Comparison of ENCODE assay signal across 18 cellular contexts in genomic region chr5:129506092-129506491, GRCh38. TPM values are rescaled to one million over a fixed set of nuclear protein-coding genes. Genes with fewer than 3 reads are reported as not detected.
A peak's percentile ranks its signal among the peaks of the same experiment; 100 is the strongest.
DNase-seq lines count a peak whose midpoint lies in the region; ATAC-seq and TF ChIP-seq lines count a peak whose summit lies in the region.
"Had no signal": no experiment of that assay in that cellular context is flagged by ENCODE, and none has a peak within 500 bp of the region (broad histone marks: within the 10 kb centered on the region; RNA-seq: fewer than 3 reads in every experiment).

No MANE protein-coding gene starts in this region.

- peaks cover 0 to 4% (median 0%) of the 10 kb centered on the region in 9 donors for H3K9me3 Mint-ChIP-seq in naive thymus-derived CD8-positive, alpha-beta T cell

- no peaks in the 10 kb centered on the region for H3K27me3 Mint-ChIP-seq in naive thymus-derived CD8-positive, alpha-beta T cell
- H3K27me3 Mint-ChIP-seq: activated naive CD8-positive, alpha-beta T cell; central memory CD8-positive, alpha-beta T cell had no signal

- no peaks in the 10 kb centered on the region for H3K36me3 Mint-ChIP-seq in naive thymus-derived CD8-positive, alpha-beta T cell
- H3K36me3 Mint-ChIP-seq: activated naive CD8-positive, alpha-beta T cell had no signal

- TF ChIP-seq CTCF in omental fat pad (IDR thresholded peaks at IDR 0.05) = no peak

- H3K4me1 Mint-ChIP-seq in naive thymus-derived CD8-positive, alpha-beta T cell = no peaks in the 10 kb centered on the region
- H3K4me1 Mint-ChIP-seq: central memory CD8-positive, alpha-beta T cell had no signal

- POLR2A ChIA-PET in naive thymus-derived CD8-positive, alpha-beta T cell (lab: Charles Lee) = no interaction called here

- ATAC-seq in naive thymus-derived CD8-positive, alpha-beta T cell = no peak
- no peak for ATAC-seq in omental fat pad (ENCODE audit: low FRiP score)
- ATAC-seq in GM18520 (IDR thresholded peaks at IDR 0.05; ENCODE audit: unreplicated experiment) = no peak
- ATAC-seq: right lobe of liver had no signal

- H3K4me3 Mint-ChIP-seq in naive thymus-derived CD8-positive, alpha-beta T cell = no peak overlapping the region
- H3K4me3 Mint-ChIP-seq: activated naive CD8-positive, alpha-beta T cell; central memory CD8-positive, alpha-beta T cell had no signal

- peak; percentile 32 for DNase-seq in ELR (ENCODE audit: low read depth)
- peak; percentile 8 for DNase-seq in SW480 (ENCODE audit: low spot score)
- DNase-seq in fibroblast of gingiva (ENCODE audit: low read depth) = peak; percentile 68
- peak; percentile 26 for DNase-seq in myocyte (ENCODE audit: low read depth)
- no peak for DNase-seq in activated T-cell treated with anti-CD3 and anti-CD28 coated beads, Interleukin-2, amount 50 U/mL, for 48 hours
- no peak for DNase-seq in naive thymus-derived CD8-positive, alpha-beta T cell
- DNase-seq in omental fat pad (ENCODE audit: low spot score) = no peak
- DNase-seq: activated CD4-positive, alpha-beta T cell treated with anti-CD3 and anti-CD28 coated beads, Interleukin-2, amount 50 U/mL, for 1 hour; effector memory CD4-positive, alpha-beta T cell; mesendoderm; MM.1S; NCI-H187; NCI-H510A; right lobe of liver had no signal

- H3K27ac Mint-ChIP-seq in naive thymus-derived CD8-positive, alpha-beta T cell = no peak overlapping the region
- H3K27ac Mint-ChIP-seq: activated naive CD8-positive, alpha-beta T cell had no signal

RNA-seq across cellular contexts. Expression of gene ADAMTS19, which starts 46.0 kb away (rescaled TPM):
- total RNA-seq in myocyte (not detected in 2 replicates), omental fat pad (under 1 TPM in 1 of 4 donors, not detected in 3; 0.19 TPM)
- not detected for polyA plus RNA-seq in myocyte (2012)
- total RNA-seq in naive thymus-derived CD8-positive, alpha-beta T cell = not detected
- polyA plus RNA-seq in naive thymus-derived CD8-positive, alpha-beta T cell = not detected
- total RNA-seq: right lobe of liver, SJSA1 had no signal

Comparison
In these comparisons a context has a peak if more than half of its experiments do, and no peak if none do; other contexts are left out.
1. DNase-seq: peak in ELR (single experiment), SW480 (single experiment), fibroblast of gingiva (single experiment) and myocyte (single experiment); none in activated T-cell treated with anti-CD3 and anti-CD28 coated beads, Interleukin-2, amount 50 U/mL, for 48 hours (0 of 2), naive thymus-derived CD8-positive, alpha-beta T cell (0 of 10) and omental fat pad (single experiment).